In genomic region chr16:2610781-2611498, GRCh38 we compare ENCODE assay signal across 15 cellular contexts.
"Had no signal": no experiment of that assay in that cellular context is flagged by ENCODE, and none has a peak within 500 bp of the region (broad histone marks: within the 10 kb centered on the region; RNA-seq: fewer than 3 reads in every experiment).

No MANE protein-coding gene starts in this region.

- FAIRE-seq: astrocyte had no signal

- H3K4me1 ChIP-seq: breast epithelium had no signal

- ATAC-seq: natural killer cell treated with Interleukin-12 subunit alpha and Interleukin-12 subunit beta and Interleukin-15 and Interleukin-18, amount 100 ng/mL, for 72 hours; WTC11 had no signal

- DNase-seq: activated CD4-positive, alpha-beta T cell treated with anti-CD3 and anti-CD28 coated beads for 48 hours; activated gamma-delta T cell; cerebellar nuclear complex; effector CD8-positive, alpha-beta T cell; esophagus squamous epithelium; heart right ventricle; immature natural killer cell; retina; stimulated activated CD4-positive, alpha-beta T cell treated with anti-CD3 and anti-CD28 coated beads, Interleukin-4, amount 100 ng/mL, for 1 hour; stomach; trophoblast cell had no signal

- H3K9me3 ChIP-seq: breast epithelium, esophagus squamous epithelium, heart right ventricle, stomach had no signal

- H3K27ac ChIP-seq: breast epithelium, esophagus squamous epithelium, stomach had no signal

- H3K36me3 ChIP-seq: breast epithelium had no signal

- H3K27me3 ChIP-seq: breast epithelium, esophagus squamous epithelium, heart right ventricle, stomach had no signal

- H3K4me3 ChIP-seq: breast epithelium, esophagus squamous epithelium, heart right ventricle, stomach had no signal
